In genomic region chr13:28333204-28333900, GRCh38 we compare ENCODE assay signal across 19 cellular contexts.
"Had no signal": no experiment of that assay in that cellular context is flagged by ENCODE, and none has a peak within 500 bp of the region (broad histone marks: within the 10 kb centered on the region; RNA-seq: fewer than 3 reads in every experiment).

No MANE protein-coding gene starts in this region.

- H3K27me3 ChIP-seq: esophagus muscularis mucosa, hepatocyte, tibial artery had no signal

- H3K27me3 Mint-ChIP-seq: activated T-cell treated with anti-CD3 and anti-CD28 coated beads, Interleukin-2, amount 50 U/mL, for 24 hours had no signal

- H3K4me3 ChIP-seq: coronary artery, esophagus muscularis mucosa, hepatocyte, lung, tibial artery had no signal

- H3K4me2 ChIP-seq: hepatocyte had no signal

- ATAC-seq: left colon; natural killer cell treated with Interleukin-12 subunit alpha and Interleukin-12 subunit beta and Interleukin-15 and Interleukin-18, amount 100 ng/mL, for 72 hours; stimulated activated naive CD8-positive, alpha-beta T cell treated with anti-CD3 and anti-CD28 coated beads, Interleukin-15, Interleukin-2, amounts not matched to agents 100 U/mL and 50 U/mL, for 24 hours had no signal

- H3K9me3 ChIP-seq: esophagus muscularis mucosa, tibial artery had no signal

- H3K36me3 ChIP-seq: tibial artery, WERI-Rb-1 had no signal

- H3K4me1 ChIP-seq: tibial artery had no signal

- H2AFZ ChIP-seq: hepatocyte had no signal

- H3K27ac ChIP-seq: coronary artery, esophagus muscularis mucosa, hepatocyte, tibial artery, WERI-Rb-1 had no signal

- H3K4me1 Mint-ChIP-seq: activated CD4-positive, alpha-beta memory T cell treated with anti-CD3 and anti-CD28 coated beads, Interleukin-2, amount 10 ng/mL, durations not matched to agents 7 days and 5 days had no signal

- H3K9me3 Mint-ChIP-seq: activated CD4-positive, alpha-beta memory T cell treated with anti-CD3 and anti-CD28 coated beads, Interleukin-2, amount 10 ng/mL, durations not matched to agents 7 days and 5 days; activated naive CD4-positive, alpha-beta T cell treated with anti-CD3 and anti-CD28 coated beads for 36 hours; activated T-cell treated with anti-CD3 and anti-CD28 coated beads, Interleukin-2, amount 50 U/mL, for 24 hours; brain; natural killer cell treated with Interleukin-12 subunit alpha and Interleukin-12 subunit beta and Interleukin-15 and Interleukin-18, amount 100 ng/mL, for 72 hours had no signal

- DNase-seq: activated CD4-positive, alpha-beta memory T cell treated with anti-CD3 and anti-CD28 coated beads, Interleukin-2, amount 10 ng/mL, durations not matched to agents 7 days and 5 days; activated CD4-positive, alpha-beta T cell treated with anti-CD3 and anti-CD28 coated beads for 48 hours; activated naive CD4-positive, alpha-beta T cell treated with anti-CD3 and anti-CD28 coated beads for 36 hours; activated T-cell treated with anti-CD3 and anti-CD28 coated beads, Interleukin-2, amount 50 U/mL, for 24 hours; anterior cingulate cortex; effector CD4-positive, alpha-beta T cell; islet precursor cell; left colon; stimulated activated CD4-positive, alpha-beta T cell treated with anti-CD3 and anti-CD28 coated beads, Interleukin-2, amount 100 ng/mL, for 24 hours; stimulated activated naive CD8-positive, alpha-beta T cell treated with anti-CD3 and anti-CD28 coated beads, Interleukin-15, Interleukin-2, amounts not matched to agents 100 U/mL and 50 U/mL, for 24 hours; substantia nigra; tibial artery; WERI-Rb-1 had no signal

- H3K4me3 Mint-ChIP-seq: activated CD4-positive, alpha-beta memory T cell treated with anti-CD3 and anti-CD28 coated beads, Interleukin-2, amount 10 ng/mL, durations not matched to agents 7 days and 5 days; activated naive CD4-positive, alpha-beta T cell treated with anti-CD3 and anti-CD28 coated beads for 36 hours; activated T-cell treated with anti-CD3 and anti-CD28 coated beads, Interleukin-2, amount 50 U/mL, for 24 hours; brain; natural killer cell treated with Interleukin-12 subunit alpha and Interleukin-12 subunit beta and Interleukin-15 and Interleukin-18, amount 100 ng/mL, for 72 hours had no signal

- H3K36me3 Mint-ChIP-seq: brain; natural killer cell treated with Interleukin-12 subunit alpha and Interleukin-12 subunit beta and Interleukin-15 and Interleukin-18, amount 100 ng/mL, for 72 hours had no signal

- H3K27ac Mint-ChIP-seq: activated CD4-positive, alpha-beta memory T cell treated with anti-CD3 and anti-CD28 coated beads, Interleukin-2, amount 10 ng/mL, durations not matched to agents 7 days and 5 days; activated naive CD4-positive, alpha-beta T cell treated with anti-CD3 and anti-CD28 coated beads for 36 hours; activated T-cell treated with anti-CD3 and anti-CD28 coated beads, Interleukin-2, amount 50 U/mL, for 24 hours; brain; natural killer cell treated with Interleukin-12 subunit alpha and Interleukin-12 subunit beta and Interleukin-15 and Interleukin-18, amount 100 ng/mL, for 72 hours had no signal
